10 cellular contexts compared by ENCODE assay signal in genomic region chr17:39001703-39002637, GRCh38. TPM values are rescaled to one million over a fixed set of nuclear protein-coding genes. Genes with fewer than 3 reads are reported as not detected.
A peak's percentile ranks its signal among the peaks of the same experiment; 100 is the strongest.
DNase-seq lines count a peak whose midpoint lies in the region; ATAC-seq, FAIRE-seq and TF ChIP-seq lines count a peak whose summit lies in the region.
"Had no signal": no experiment of that assay in that cellular context is flagged by ENCODE, and none has a peak within 500 bp of the region (broad histone marks: within the 10 kb centered on the region; RNA-seq: fewer than 3 reads in every experiment).

No MANE protein-coding gene starts in this region.

- peaks cover 30% of the 10 kb centered on the region for H3K4me1 Mint-ChIP-seq in activated naive CD4-positive, alpha-beta T cell treated with anti-CD3 and anti-CD28 coated beads for 36 hours (ENCODE audit: low read depth)

- peak; percentile 10 for DNase-seq in activated naive CD4-positive, alpha-beta T cell treated with anti-CD3 and anti-CD28 coated beads for 36 hours
- no peak for DNase-seq in activated naive CD4-positive, alpha-beta T cell (lab: John Stamatoyannopoulos, UW)
- DNase-seq in caudate nucleus (lab: John Stamatoyannopoulos, UW) = peak in 7 of 61 donors; percentile 3 to 34 (median 10)
- DNase-seq in left lung = peak; percentile 84 to 87
- peak; percentile 45 for DNase-seq in urothelium cell line (ENCODE audit: low spot score)
- no peak for DNase-seq in HCEC 1CT
- DNase-seq in NCI-H1694 (lab: John Stamatoyannopoulos, UW) = no peak

- no peaks in the 10 kb centered on the region for H3K36me3 ChIP-seq in left lung

- no peaks in the 10 kb centered on the region for H3K27me3 ChIP-seq in left lung

- TF ChIP-seq CTCF in left lung (IDR thresholded peaks at IDR 0.05) = no peak

- H3K36me3 Mint-ChIP-seq in activated naive CD4-positive, alpha-beta T cell treated with anti-CD3 and anti-CD28 coated beads for 36 hours (ENCODE audit: low read depth) = peaks cover 2% of the 10 kb centered on the region

- H3K9me3 ChIP-seq in left lung = peaks cover 0 to 17% of the 10 kb centered on the region in 2 donors

- intact Hi-C loops in activated naive CD4-positive, alpha-beta T cell treated with anti-CD3 and anti-CD28 coated beads for 36 hours (cut with micrococcal nuclease) = no loop called here
- intact Hi-C loops in left lung (cut with DNase I) = no loop called here

- H3K9me3 Mint-ChIP-seq in activated naive CD4-positive, alpha-beta T cell treated with anti-CD3 and anti-CD28 coated beads for 36 hours = peaks cover 11% of the 10 kb centered on the region

- no peak overlapping the region for H3K4me3 Mint-ChIP-seq in activated naive CD4-positive, alpha-beta T cell treated with anti-CD3 and anti-CD28 coated beads for 36 hours

- H3K27ac Mint-ChIP-seq in activated naive CD4-positive, alpha-beta T cell treated with anti-CD3 and anti-CD28 coated beads for 36 hours = peak overlapping the region; percentile 71

- FAIRE-seq in urothelium cell line (lab: Jason Lieb, UNC) = no peak

- peak overlapping the region in 1 of 2 donors; percentile 8 for H3K4me3 ChIP-seq in left lung

- ATAC-seq in left lung (peak; percentile 87), GM21515 (IDR thresholded peaks at IDR 0.05; ENCODE audit: unreplicated experiment) (no peak)

- CTCF ChIA-PET in activated naive CD4-positive, alpha-beta T cell treated with anti-CD3 and anti-CD28 coated beads for 36 hours (lab: Charles Lee) = interaction anchor here (0.7 kb wide), 1 partner anchor 230 kb away, joined by 3 read pairs; no protein-coding TSS in a partner anchor

- no peaks in the 10 kb centered on the region for H3K27me3 Mint-ChIP-seq in activated naive CD4-positive, alpha-beta T cell treated with anti-CD3 and anti-CD28 coated beads for 36 hours (ENCODE audit: low read depth)

- H3K4me1 ChIP-seq in left lung = peaks cover 0 to 22% of the 10 kb centered on the region in 2 donors

- peak overlapping the region; percentile 54 for H3K27ac ChIP-seq in caudate nucleus (ENCODE audit: low read depth, low read length)
- H3K27ac ChIP-seq in left lung = peak overlapping the region; percentile 83 to 85
- H3K27ac ChIP-seq: C4-2B had no signal

RNA-seq across cellular contexts. Expression of gene FBXO47, which starts 34.8 kb away (rescaled TPM):
- under 1 TPM; 0.14 to 0.15 TPM for total RNA-seq in activated naive CD4-positive, alpha-beta T cell treated with anti-CD3 and anti-CD28 coated beads for 36 hours
- total RNA-seq in left lung = not detected
- total RNA-seq: activated CD8-positive, alpha-beta memory T cell treated with anti-CD3 and anti-CD28 coated beads for 36 hours had no signal

Comparison
In these comparisons a context has a peak if more than half of its experiments do, and no peak if none do; other contexts are left out.
1. DNase-seq: peak in activated naive CD4-positive, alpha-beta T cell treated with anti-CD3 and anti-CD28 coated beads for 36 hours (single experiment), left lung (2 of 2) and urothelium cell line (single experiment); none in activated naive CD4-positive, alpha-beta T cell (0 of 4), HCEC 1CT (single experiment) and NCI-H1694 (single experiment).